ENCODE assay signal across 17 cellular contexts in genomic region chr3:156456771-156457224, GRCh38.
DNase-seq lines count a peak whose midpoint lies in the region; ATAC-seq, FAIRE-seq and TF ChIP-seq lines count a peak whose summit lies in the region.
"Had no signal": no experiment of that assay in that cellular context is flagged by ENCODE, and none has a peak within 500 bp of the region (broad histone marks: within the 10 kb centered on the region; RNA-seq: fewer than 3 reads in every experiment).

No MANE protein-coding gene starts in this region.

- no peak overlapping the region for H3K4me3 ChIP-seq in K562
- H3K4me3 ChIP-seq in prostate gland = no peak overlapping the region
- H3K4me3 ChIP-seq: colonic mucosa, Peyer's patch, stomach had no signal

- no peaks in the 10 kb centered on the region for H3K9me1 ChIP-seq in K562 (ENCODE audit: control insufficient read depth, insufficient read depth, low read length)

- H3K27me3 ChIP-seq in K562 (ENCODE audit: control insufficient read depth in 2 of 2, insufficient read depth in 2 of 2, low read length in 2 of 2) = no peaks in the 10 kb centered on the region
- no peaks in the 10 kb centered on the region for H3K27me3 ChIP-seq in prostate gland (replicated peaks; ENCODE audit: insufficient read depth)
- H3K27me3 ChIP-seq: colonic mucosa, Peyer's patch, stomach had no signal

- H3K27ac ChIP-seq in K562 (ENCODE audit: extremely low read depth, low read depth, low read length) = peak overlapping the region; percentile 37; the same call in 1 of the 3 replicates
- H3K27ac ChIP-seq in prostate gland = no peak overlapping the region
- H3K27ac ChIP-seq: colonic mucosa, Peyer's patch, stomach had no signal

- H3K79me2 ChIP-seq in K562 (ENCODE audit: control insufficient read depth, insufficient read depth, low read length) = no peaks in the 10 kb centered on the region

- 28% methylated on average over 5 of the region's 5 CpGs for WGBS in K562 (ENCODE audit: insufficient coverage, low coverage, missing lambda C conversion rate)
- 64% methylated on average over 5 of the region's 5 CpGs for WGBS in prostate gland

- H3K9me3 ChIP-seq in K562 (replicated peaks; ENCODE audit: control insufficient read depth, insufficient read depth, low read depth, low read length) (no peaks in the 10 kb centered on the region), prostate gland (no peaks in the 10 kb centered on the region)
- H3K9me3 ChIP-seq: colonic mucosa, Peyer's patch, stomach had no signal

- CTCF ChIA-PET in K562 (lab: Yijun Ruan, JAX; ENCODE audit: low intra/inter-chr PET ratio) = no interaction called here
- CTCF ChIA-PET in activated CD4-positive, alpha-beta T cell treated with anti-CD3 and anti-CD28 coated beads for 36 hours (lab: Charles Lee) = interaction anchor here (0.8 kb wide), 1 partner anchor 16 kb away, joined by 4 read pairs; no protein-coding TSS in a partner anchor

- in situ Hi-C loops in K562 (cut with MboI) = no loop called here

- no peak overlapping the region for H3K27ac Mint-ChIP-seq in activated CD4-positive, alpha-beta T cell treated with anti-CD3 and anti-CD28 coated beads for 36 hours
- H3K27ac Mint-ChIP-seq: activated CD4-positive, alpha-beta memory T cell treated with anti-CD3 and anti-CD28 coated beads for 36 hours; activated naive CD4-positive, alpha-beta T cell treated with anti-CD3 and anti-CD28 coated beads for 36 hours had no signal

- TF ChIP-seq CTCF in K562 (IDR thresholded peaks at IDR 0.05 in 2 of 3, conservative IDR thresholded peaks at IDR 0.05 in 1 of 3; ENCODE audit: insufficient read depth in 2 of 3, low read depth in 1 of 3, low read length in 3 of 3) (no peak), prostate gland (IDR thresholded peaks at IDR 0.05) (no peak)

- no peak overlapping the region for H3K4me3 Mint-ChIP-seq in activated CD4-positive, alpha-beta T cell treated with anti-CD3 and anti-CD28 coated beads for 36 hours
- H3K4me3 Mint-ChIP-seq: activated CD4-positive, alpha-beta memory T cell treated with anti-CD3 and anti-CD28 coated beads for 36 hours; activated naive CD4-positive, alpha-beta T cell treated with anti-CD3 and anti-CD28 coated beads for 36 hours had no signal

- BruUV-seq in K562 (replicated peaks; lab: Mats Ljungman, UMichigan) = no TSS peak

- no peaks in the 10 kb centered on the region for H3K9me3 Mint-ChIP-seq in activated CD4-positive, alpha-beta T cell treated with anti-CD3 and anti-CD28 coated beads for 36 hours (ENCODE audit: low read depth)
- H3K9me3 Mint-ChIP-seq: activated CD4-positive, alpha-beta memory T cell treated with anti-CD3 and anti-CD28 coated beads for 36 hours; activated naive CD4-positive, alpha-beta T cell treated with anti-CD3 and anti-CD28 coated beads for 36 hours had no signal

- DNase-seq in HT-29 (ENCODE audit: low spot score) = peak; percentile 59
- peak in 2 of 4 experiments; percentile 21 to 35 for DNase-seq in K562 (ENCODE audit: extremely low read depth in 1 of 4, low spot score in 3 of 4)
- peak; percentile 73 for DNase-seq in iPS DF 19.7 (ENCODE audit: low read depth, low spot score)
- DNase-seq in prostate gland (ENCODE audit: low spot score) = peak; percentile 7
- no peak for DNase-seq in globus pallidus (ENCODE audit: low spot score)
- no peak for DNase-seq in NAMALWA (ENCODE audit: low spot score)
- no peak for DNase-seq in activated CD4-positive, alpha-beta T cell treated with anti-CD3 and anti-CD28 coated beads for 36 hours
- DNase-seq: activated CD4-positive, alpha-beta memory T cell treated with anti-CD3 and anti-CD28 coated beads for 36 hours; activated naive CD4-positive, alpha-beta T cell treated with anti-CD3 and anti-CD28 coated beads for 36 hours; colonic mucosa; GF-D8; NCI-H226; Peyer's patch; stimulated activated CD4-positive, alpha-beta T cell treated with anti-CD3 and anti-CD28 coated beads, Interleukin-4, amount 100 ng/mL, for 24 hours; stomach; T-helper 9 cell had no signal

- FAIRE-seq in K562 (lab: Jason Lieb, UNC) = peak; percentile 67

- no peaks in the 10 kb centered on the region for H3K4me1 Mint-ChIP-seq in activated CD4-positive, alpha-beta T cell treated with anti-CD3 and anti-CD28 coated beads for 36 hours

- H3K36me3 ChIP-seq in K562 (ENCODE audit: control insufficient read depth, insufficient read depth, low read length) = no peaks in the 10 kb centered on the region
- no peaks in the 10 kb centered on the region for H3K36me3 ChIP-seq in prostate gland
- H3K36me3 ChIP-seq: colonic mucosa, Peyer's patch, stomach had no signal

- no peak for TF ChIP-seq RAD21 in K562 (CRISPR knock-in tag; conservative IDR thresholded peaks at IDR 0.05 in 1 of 2, IDR thresholded peaks at IDR 0.05 in 1 of 2)

- no peaks in the 10 kb centered on the region for H3K36me3 Mint-ChIP-seq in activated CD4-positive, alpha-beta T cell treated with anti-CD3 and anti-CD28 coated beads for 36 hours (ENCODE audit: low read depth)
- H3K36me3 Mint-ChIP-seq: activated CD4-positive, alpha-beta memory T cell treated with anti-CD3 and anti-CD28 coated beads for 36 hours had no signal

- ATAC-seq in K562 (peak; percentile 27), GM18511 (IDR thresholded peaks at IDR 0.05; ENCODE audit: unreplicated experiment) (no peak)
- no peak for ATAC-seq in activated CD4-positive, alpha-beta T cell treated with anti-CD3 and anti-CD28 coated beads for 36 hours

- H3K4me2 ChIP-seq in K562 (ENCODE audit: insufficient read depth, low read length) = 0 out of 2 replicates have a peak overlapping the region, but pooled peaks have one; percentile 15

- H3K27me3 Mint-ChIP-seq in activated CD4-positive, alpha-beta T cell treated with anti-CD3 and anti-CD28 coated beads for 36 hours = peaks cover 2% of the 10 kb centered on the region
- H3K27me3 Mint-ChIP-seq: activated CD4-positive, alpha-beta memory T cell treated with anti-CD3 and anti-CD28 coated beads for 36 hours had no signal

- H3K4me1 ChIP-seq in K562 (replicated peaks in 1 of 2; ENCODE audit: control insufficient read depth in 2 of 2, insufficient read depth in 2 of 2, low read length in 2 of 2) (peaks cover 0 to 48% of the 10 kb centered on the region in 2 experiments; a peak in 3 of 5 replicates), prostate gland (replicated peaks) (no peaks in the 10 kb centered on the region)
- H3K4me1 ChIP-seq: colonic mucosa, Peyer's patch had no signal

- POLR2A ChIA-PET in K562 (lab: Yijun Ruan, JAX) = interaction anchor here (0.8 to 1.5 kb wide), 3 partner anchors 11 to 39 kb away, joined by 3 to 4 read pairs (median 3); no protein-coding TSS in a partner anchor
- POLR2A ChIA-PET in activated CD4-positive, alpha-beta T cell treated with anti-CD3 and anti-CD28 coated beads for 36 hours (lab: Charles Lee) = no interaction called here

- intact Hi-C loops in K562 (cut with micrococcal nuclease) = no loop called here
- intact Hi-C loops in prostate gland (cut with DNase I) = loop anchor here (10.0 kb wide), 1 partner anchor 302 kb away; no protein-coding TSS in a partner anchor
- intact Hi-C loops in activated CD4-positive, alpha-beta T cell treated with anti-CD3 and anti-CD28 coated beads for 36 hours (cut with DNase I, micrococcal nuclease) = no loop called here

- peak overlapping the region in 1 of 2 experiments; percentile 50; a peak in 1 of 4 replicates for H3K9ac ChIP-seq in K562 (ENCODE audit: insufficient read depth in 1 of 2, low read depth in 2 of 2, low read length in 2 of 2)

- TF ChIP-seq EP300 in K562 (IDR thresholded peaks at IDR 0.05; ENCODE audit: low read length) = no peak

- H4K20me1 ChIP-seq in K562 (replicated peaks; ENCODE audit: control insufficient read depth, insufficient read depth, low read length) = no peaks in the 10 kb centered on the region

- TF ChIP-seq POLR2A in K562 (conservative IDR thresholded peaks at IDR 0.05) (no peak), prostate gland (IDR thresholded peaks at IDR 0.05) (no peak)

- peak overlapping the region; percentile 87 for H2AFZ ChIP-seq in K562 (ENCODE audit: low read depth, low read length)

TF ChIP-seq in K562, 482 proteins besides CTCF, POLR2A, EP300 and RAD21 (continues in another document):
- no peak for TF ChIP-seq SRF (CRISPR knock-in tag; IDR thresholded peaks at IDR 0.05)
- TF ChIP-seq CREB3 (tag; conservative IDR thresholded peaks at IDR 0.05; ENCODE audit: low read depth) = 0 out of 2 replicates have a peak, but pooled peaks have one; percentile 44
- TF ChIP-seq FOSL1 (tag; conservative IDR thresholded peaks at IDR 0.05) = peak; percentile 84
- TF ChIP-seq ZBTB11 (CRISPR knock-in tag; IDR thresholded peaks at IDR 0.05) = peak in 1 of 3 experiments; percentile 83; a peak in 2 of 6 replicates

Comparison
In these comparisons a context has a peak if more than half of its experiments do, and no peak if none do; other contexts are left out.
1. DNase-seq: peak in HT-29 (single experiment), iPS DF 19.7 (single experiment) and prostate gland (single experiment); none in globus pallidus (single experiment), NAMALWA (single experiment) and activated CD4-positive, alpha-beta T cell treated with anti-CD3 and anti-CD28 coated beads for 36 hours (single experiment).